8 cellular contexts compared by ENCODE assay signal in genomic region chr3:136753112-136753939, GRCh38.
DNase-seq lines count a peak whose midpoint lies in the region; ATAC-seq, FAIRE-seq and TF ChIP-seq lines count a peak whose summit lies in the region.

No MANE protein-coding gene starts in this region.

- ATAC-seq in stimulated activated naive B cell treated with anti-CD40 and anti-IgM and Interleukin-4, amounts not matched to agents 10 μg/mL and 1 μg/mL and 100 μg/mL, for 72 hours (replicated peaks), result no peak
- ATAC-seq in HG02759 (IDR thresholded peaks at IDR 0.05; ENCODE audit: unreplicated experiment), result no peak
- no peak for ATAC-seq in GM19324 (IDR thresholded peaks at IDR 0.05; ENCODE audit: low FRiP score, unreplicated experiment)

- FAIRE-seq in D721Med (lab: Jason Lieb, UNC), result no peak

- peaks cover 28% of the 10 kb centered on the region for H3K4me1 ChIP-seq in HUES6 (ENCODE audit: control insufficient read depth, insufficient read depth, low read length)
- peaks cover 23% of the 10 kb centered on the region for H3K4me1 ChIP-seq in iPS-15b (ENCODE audit: control insufficient read depth, insufficient read depth, low read length)

- H3K27me3 ChIP-seq in HUES6 (ENCODE audit: control insufficient read depth, insufficient read depth, low read length), result no peaks in the 10 kb centered on the region
- no peaks in the 10 kb centered on the region for H3K27me3 ChIP-seq in iPS-15b (ENCODE audit: control insufficient read depth, insufficient read depth, low read length)

- H3K4me3 Mint-ChIP-seq in activated naive CD8-positive, alpha-beta T cell, result peak overlapping the region; percentile 95
- H3K4me3 Mint-ChIP-seq in stimulated activated naive B cell treated with anti-CD40 and anti-IgM and Interleukin-4, amounts not matched to agents 10 μg/mL and 1 μg/mL and 100 μg/mL, for 72 hours, result peak overlapping the region; percentile 80 to 95

- intact Hi-C loops in head of caudate nucleus (cut with DNase I), result loop anchor here (2.0 to 5.0 kb wide), 8 partner anchors 65 to 676 kb away; partner anchors contain the start of genes MSL2, NCK1, PCCB and SLC35G2

- peak overlapping the region; percentile 99 for H3K27ac Mint-ChIP-seq in activated naive CD8-positive, alpha-beta T cell
- H3K27ac Mint-ChIP-seq in stimulated activated naive B cell treated with anti-CD40 and anti-IgM and Interleukin-4, amounts not matched to agents 10 μg/mL and 1 μg/mL and 100 μg/mL, for 72 hours, result peak overlapping the region; percentile 100

- peak; percentile 35 for TF ChIP-seq CTCF in D721Med (IDR thresholded peaks at IDR 0.05; ENCODE audit: insufficient read depth, missing control alignments)

- H3K9me3 ChIP-seq in HUES6 (ENCODE audit: control insufficient read depth, insufficient read depth, low read depth, low read length) (no peaks in the 10 kb centered on the region), iPS-15b (ENCODE audit: control insufficient read depth, insufficient read depth, low read length) (no peaks in the 10 kb centered on the region)

- H3K36me3 ChIP-seq in HUES6 (ENCODE audit: control insufficient read depth, insufficient read depth, low read length) (no peaks in the 10 kb centered on the region), iPS-15b (ENCODE audit: control insufficient read depth, insufficient read depth, low read length) (no peaks in the 10 kb centered on the region)

- H3K4me3 ChIP-seq in HUES6 (ENCODE audit: low read depth, low read length) (peak overlapping the region; percentile 76), iPS-15b (ENCODE audit: low read depth, low read length) (peak overlapping the region; percentile 71)

- H3K27me3 Mint-ChIP-seq in activated naive CD8-positive, alpha-beta T cell, result no peaks in the 10 kb centered on the region
- peaks cover 0 to 2% of the 10 kb centered on the region in 2 donors for H3K27me3 Mint-ChIP-seq in stimulated activated naive B cell treated with anti-CD40 and anti-IgM and Interleukin-4, amounts not matched to agents 10 μg/mL and 1 μg/mL and 100 μg/mL, for 72 hours

- no peak for DNase-seq in D721Med (ENCODE audit: insufficient read length, low spot score)
- DNase-seq in stimulated activated naive B cell treated with anti-CD40 and anti-IgM and Interleukin-4, amounts not matched to agents 10 μg/mL and 1 μg/mL and 100 μg/mL, for 72 hours, result no peak
- no peak for DNase-seq in head of caudate nucleus

- peaks cover 42% of the 10 kb centered on the region for H3K4me1 Mint-ChIP-seq in activated naive CD8-positive, alpha-beta T cell (ENCODE audit: low read depth)
- peaks cover 27 to 45% of the 10 kb centered on the region in 2 donors for H3K4me1 Mint-ChIP-seq in stimulated activated naive B cell treated with anti-CD40 and anti-IgM and Interleukin-4, amounts not matched to agents 10 μg/mL and 1 μg/mL and 100 μg/mL, for 72 hours

- peak overlapping the region; percentile 98 for H3K27ac ChIP-seq in HUES6 (ENCODE audit: low read depth, low read length)

- H3K9me3 Mint-ChIP-seq in activated naive CD8-positive, alpha-beta T cell (ENCODE audit: low read depth), result no peaks in the 10 kb centered on the region
- peaks cover 1 to 2% of the 10 kb centered on the region in 2 donors for H3K9me3 Mint-ChIP-seq in stimulated activated naive B cell treated with anti-CD40 and anti-IgM and Interleukin-4, amounts not matched to agents 10 μg/mL and 1 μg/mL and 100 μg/mL, for 72 hours

- H3K36me3 Mint-ChIP-seq in activated naive CD8-positive, alpha-beta T cell, result no peaks in the 10 kb centered on the region
- peaks cover 1 to 4% of the 10 kb centered on the region in 2 donors for H3K36me3 Mint-ChIP-seq in stimulated activated naive B cell treated with anti-CD40 and anti-IgM and Interleukin-4, amounts not matched to agents 10 μg/mL and 1 μg/mL and 100 μg/mL, for 72 hours

- H3K9ac ChIP-seq in HUES6 (ENCODE audit: low read length), result peak overlapping the region; percentile 94
- peak overlapping the region; percentile 89 for H3K9ac ChIP-seq in iPS-15b (ENCODE audit: low read depth, low read length)
